In the genomic region with DNA sequence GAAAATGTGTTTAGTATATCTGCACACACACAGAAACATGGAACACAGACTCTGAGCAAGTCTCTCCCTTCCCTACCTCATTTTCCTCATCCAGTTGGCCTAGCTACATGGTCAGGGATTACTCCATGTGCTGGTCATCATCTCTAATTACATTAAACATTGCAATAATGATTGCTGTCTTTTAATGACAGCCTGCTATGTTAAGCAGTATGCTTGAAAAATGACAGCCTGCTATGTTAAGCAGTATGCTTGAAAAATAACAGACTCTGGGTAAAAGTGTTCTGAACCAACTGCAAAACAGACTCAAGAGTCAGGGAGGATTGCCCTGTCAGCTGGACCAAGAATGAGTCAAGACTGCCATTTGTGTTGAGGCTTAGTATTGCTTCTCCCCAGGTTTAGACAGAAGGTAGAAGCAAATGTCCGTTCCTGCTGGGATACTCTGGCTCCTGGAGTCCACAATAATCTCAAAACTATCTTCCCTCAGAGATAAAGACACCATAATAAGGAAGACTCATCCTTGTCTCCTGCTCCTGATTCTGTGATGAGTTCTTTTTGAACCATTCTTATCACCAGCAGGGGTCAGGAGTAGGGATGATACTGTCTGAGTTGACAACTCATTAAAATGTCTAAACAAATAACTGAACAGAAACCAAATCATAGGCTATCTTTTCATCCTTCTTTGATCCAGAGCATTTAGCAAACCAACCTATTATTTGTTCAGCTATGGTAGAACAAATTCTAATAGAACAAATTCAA, we compare ENCODE assay signal across 1 cellular context.
TF ChIP-seq lines count a peak whose summit lies in the region.

No MANE protein-coding gene starts in this region.

TF ChIP-seq in neural cell, 6 proteins besides CTCF, POLR2A, EP300 and RAD21 (continued from another document):
- TF ChIP-seq MXI1 (conservative IDR thresholded peaks at IDR 0.05; ENCODE audit: poor library complexity, severe bottlenecking): no peak
